ENCODE assay signal across 20 cellular contexts in the genomic region with DNA sequence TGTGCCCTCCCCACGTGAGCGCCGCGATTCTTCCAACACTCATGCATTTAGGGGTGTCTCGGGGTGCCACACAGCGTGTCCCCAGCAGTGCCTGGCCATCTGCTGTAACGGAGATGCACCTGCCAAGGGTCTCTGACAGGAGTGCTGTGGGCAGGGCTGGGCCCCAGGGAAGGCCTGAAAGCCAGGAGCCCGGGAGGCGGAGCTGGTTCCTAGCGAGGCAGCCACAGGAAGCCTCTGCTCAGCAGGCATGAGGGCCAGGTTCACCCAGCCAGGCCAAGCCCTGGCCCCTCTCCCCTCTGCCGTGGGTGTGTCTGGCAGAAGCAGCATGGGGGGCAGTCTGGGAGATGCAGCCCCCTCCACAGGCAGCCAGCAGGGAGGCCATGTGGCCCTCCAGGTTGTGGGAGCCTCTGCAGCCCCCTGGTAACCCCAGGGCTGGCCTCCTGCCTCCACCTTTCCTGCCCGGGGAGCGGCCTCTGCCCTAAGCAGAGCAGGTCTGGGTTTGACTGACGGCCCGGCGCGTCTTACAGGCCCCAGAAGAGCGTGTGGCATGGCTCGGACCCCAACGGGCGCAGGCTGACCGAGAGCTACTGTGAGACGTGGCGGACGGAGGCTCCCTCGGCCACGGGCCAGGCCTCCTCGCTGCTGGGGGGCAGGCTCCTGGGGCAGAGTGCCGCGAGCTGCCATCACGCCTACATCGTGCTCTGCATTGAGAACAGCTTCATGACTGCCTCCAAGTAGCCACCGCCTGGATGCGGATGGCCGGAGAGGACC. TPM values are rescaled to one million over a fixed set of nuclear protein-coding genes. Genes with fewer than 3 reads are reported as not detected.
DNase-seq lines count a peak whose midpoint lies in the region; ATAC-seq, FAIRE-seq and TF ChIP-seq lines count a peak whose summit lies in the region.
"Had no signal": no experiment of that assay in that cellular context is flagged by ENCODE, and none has a peak within 500 bp of the region (broad histone marks: within the 10 kb centered on the region; RNA-seq: fewer than 3 reads in every experiment).

No MANE protein-coding gene starts in this region.

- H3K4me1 ChIP-seq in RWPE2 (ENCODE audit: insufficient read depth, poor library complexity, severe bottlenecking) (no peaks in the 10 kb centered on the region), sigmoid colon (no peaks in the 10 kb centered on the region)
- H3K4me1 ChIP-seq: colonic mucosa, foreskin keratinocyte had no signal

- no peaks in the 10 kb centered on the region for H3K9me3 Mint-ChIP-seq in activated CD4-positive, alpha-beta T cell treated with anti-CD3 and anti-CD28 coated beads, Interleukin-2, amount 10 ng/mL, durations not matched to agents 7 days and 5 days
- H3K9me3 Mint-ChIP-seq: nephron had no signal

- no peak overlapping the region for H3K4me3 Mint-ChIP-seq in activated CD4-positive, alpha-beta T cell treated with anti-CD3 and anti-CD28 coated beads, Interleukin-2, amount 10 ng/mL, durations not matched to agents 7 days and 5 days
- H3K4me3 Mint-ChIP-seq: nephron had no signal

- H3K36me3 ChIP-seq in RWPE2 (ENCODE audit: low read depth) (no peaks in the 10 kb centered on the region; the same call in 1 of the 2 replicates), sigmoid colon (peaks cover 0 to 30% (median 3%) of the 10 kb centered on the region in 4 donors)
- H3K36me3 ChIP-seq: colonic mucosa had no signal

- peaks cover 4% of the 10 kb centered on the region for H3K4me1 Mint-ChIP-seq in activated CD4-positive, alpha-beta T cell treated with anti-CD3 and anti-CD28 coated beads, Interleukin-2, amount 10 ng/mL, durations not matched to agents 7 days and 5 days
- H3K4me1 Mint-ChIP-seq: nephron had no signal

- 91 to 92% methylated on average over 35 of the region's 35 CpGs for WGBS in sigmoid colon, 2 donors

- no peak for DNase-seq in activated CD4-positive, alpha-beta T cell treated with anti-CD3 and anti-CD28 coated beads, Interleukin-2, amount 10 ng/mL, durations not matched to agents 7 days and 5 days
- DNase-seq in activated CD4-positive, alpha-beta T cell treated with anti-CD3 and anti-CD28 coated beads for 48 hours: no peak
- peak; percentile 62 for DNase-seq in RWPE2 (ENCODE audit: low spot score)
- peak; percentile 27 for DNase-seq in left ventricle myocardium superior
- peak; percentile 59 for DNase-seq in sigmoid colon
- DNase-seq in HTR-8/SVneo (ENCODE audit: insufficient read length, low spot score): no peak
- DNase-seq in ecto neural progenitor cell (ENCODE audit: low spot score): no peak
- DNase-seq in DMS53 (lab: John Stamatoyannopoulos, UW): no peak
- DNase-seq: ACHN; activated naive CD4-positive, alpha-beta T cell; anterior cingulate cortex; colonic mucosa; foreskin keratinocyte; GDM1; NCI-H1694 treated with DMSO at 0.1 percent for 48 hours; NCI-H510A had no signal

- no peak for TF ChIP-seq CTCF in RWPE2 (IDR thresholded peaks at IDR 0.05; ENCODE audit: poor library complexity, severe bottlenecking)
- TF ChIP-seq CTCF in sigmoid colon (IDR thresholded peaks at IDR 0.05): no peak

- TF ChIP-seq EP300 in sigmoid colon (IDR thresholded peaks at IDR 0.05): no peak

- no peak for TF ChIP-seq POLR2A in sigmoid colon (IDR thresholded peaks at IDR 0.05)

- H3K27me3 ChIP-seq in RWPE2 (ENCODE audit: insufficient read depth, poor library complexity, severe bottlenecking) (no peaks in the 10 kb centered on the region), sigmoid colon (no peaks in the 10 kb centered on the region)
- H3K27me3 ChIP-seq: colonic mucosa, foreskin keratinocyte had no signal

- intact Hi-C loops in left ventricle myocardium superior (cut with micrococcal nuclease) (no loop called here), sigmoid colon (cut with DNase I) (no loop called here)

- H3K27ac Mint-ChIP-seq in activated CD4-positive, alpha-beta T cell treated with anti-CD3 and anti-CD28 coated beads, Interleukin-2, amount 10 ng/mL, durations not matched to agents 7 days and 5 days: peak overlapping the region; percentile 62
- H3K27ac Mint-ChIP-seq: nephron had no signal

- ATAC-seq in RWPE2 (ENCODE audit: low read depth) (no peak), left ventricle myocardium superior (no peak)
- ATAC-seq: foreskin keratinocyte had no signal

- H3K27ac ChIP-seq in RWPE2 (ENCODE audit: poor library complexity, severe bottlenecking) (no peak overlapping the region), sigmoid colon (no peak overlapping the region)
- H3K27ac ChIP-seq: colonic mucosa, foreskin keratinocyte had no signal

- peaks cover 8% of the 10 kb centered on the region for H3K36me3 Mint-ChIP-seq in activated CD4-positive, alpha-beta T cell treated with anti-CD3 and anti-CD28 coated beads, Interleukin-2, amount 10 ng/mL, durations not matched to agents 7 days and 5 days (ENCODE audit: low read depth)

- H3K9me3 ChIP-seq in RWPE2 (ENCODE audit: severe bottlenecking) (no peaks in the 10 kb centered on the region), sigmoid colon (no peaks in the 10 kb centered on the region)
- H3K9me3 ChIP-seq: colonic mucosa had no signal

- POLR2A ChIA-PET in activated CD4-positive, alpha-beta T cell treated with anti-CD3 and anti-CD28 coated beads, Interleukin-2, amount 10 ng/mL, durations not matched to agents 7 days and 5 days (lab: Charles Lee): no interaction called here

- FAIRE-seq in HTR-8/SVneo (lab: Jason Lieb, UNC): no peak
- FAIRE-seq: GM12891, H54 had no signal

- no peak overlapping the region for H3K4me3 ChIP-seq in RWPE2 (ENCODE audit: severe bottlenecking)
- no peak overlapping the region for H3K4me3 ChIP-seq in sigmoid colon
- H3K4me3 ChIP-seq: colonic mucosa, lung had no signal

- CTCF ChIA-PET in activated CD4-positive, alpha-beta T cell treated with anti-CD3 and anti-CD28 coated beads, Interleukin-2, amount 10 ng/mL, durations not matched to agents 7 days and 5 days (lab: Charles Lee): no interaction called here

- no peaks in the 10 kb centered on the region for H3K27me3 Mint-ChIP-seq in activated CD4-positive, alpha-beta T cell treated with anti-CD3 and anti-CD28 coated beads, Interleukin-2, amount 10 ng/mL, durations not matched to agents 7 days and 5 days

RNA-seq across cellular contexts. Expression of a gene that starts 30.4 kb away (rescaled TPM):
- 10 to 100 TPM; 43.8 to 46.8 TPM for total RNA-seq in activated CD4-positive, alpha-beta T cell treated with anti-CD3 and anti-CD28 coated beads, Interleukin-2, amount 10 ng/mL, durations not matched to agents 7 days and 5 days
- 7.6 TPM for total RNA-seq in left ventricle myocardium superior
- total RNA-seq in sigmoid colon: 1 to 10 TPM; 2.1 to 6.4 (median 2.5) TPM
- polyA plus RNA-seq in sigmoid colon: 10 to 100 TPM in 1 of 3 donors, 1 to 10 TPM in 2; 1.8 to 10.7 (median 3.2) TPM

Comparison
In these comparisons a context has a peak if more than half of its experiments do, and no peak if none do; other contexts are left out.
1. DNase-seq: peak in RWPE2 (single experiment), left ventricle myocardium superior (single experiment) and sigmoid colon (single experiment); none in activated CD4-positive, alpha-beta T cell treated with anti-CD3 and anti-CD28 coated beads, Interleukin-2, amount 10 ng/mL, durations not matched to agents 7 days and 5 days (single experiment), activated CD4-positive, alpha-beta T cell treated with anti-CD3 and anti-CD28 coated beads for 48 hours (single experiment), HTR-8/SVneo (single experiment), ecto neural progenitor cell (single experiment) and DMS53 (single experiment).